In genomic region chr6:166515072-166515810, GRCh38 we compare ENCODE assay signal across 8 cellular contexts.
A peak's percentile ranks its signal among the peaks of the same experiment; 100 is the strongest.
DNase-seq lines count a peak whose midpoint lies in the region; ATAC-seq and TF ChIP-seq lines count a peak whose summit lies in the region.

No MANE protein-coding gene starts in this region.

- H3K36me3 Mint-ChIP-seq in endodermal cell (ENCODE audit: low read depth): peaks cover 44% of the 10 kb centered on the region

- H3F3A ChIP-seq in GM23248 (ENCODE audit: insufficient read depth): no peaks in the 10 kb centered on the region

- DNase-seq in GM23248: peak; percentile 97
- peak; percentile 96 for DNase-seq in RWPE1 (ENCODE audit: low spot score)
- peak; percentile 70 for DNase-seq in endodermal cell
- DNase-seq in stimulated activated CD4-positive, alpha-beta T cell treated with anti-CD3 and anti-CD28 coated beads, Interleukin-1b, Interleukin-23, amount 100 ng/mL, for 4 hours (ENCODE audit: low read depth in 2 of 2): peak; percentile 20 to 27
- DNase-seq in NCI-H510A (lab: John Stamatoyannopoulos, UW): no peak
- DNase-seq in effector CD4-positive, alpha-beta T cell: no peak
- no peak for DNase-seq in D341Med (ENCODE audit: low spot score)

- peaks cover 27% of the 10 kb centered on the region for H3K9me3 Mint-ChIP-seq in endodermal cell

- H3K27me3 ChIP-seq in GM23248 (replicated peaks; ENCODE audit: insufficient read depth) (no peaks in the 10 kb centered on the region), endodermal cell (ENCODE audit: control insufficient read depth, insufficient read depth, low read length, poor library complexity, severe bottlenecking) (no peaks in the 10 kb centered on the region)

- in situ Hi-C loops in GM23248 (cut with MboI): no loop called here

- H3K9ac ChIP-seq in GM23248 (no peak overlapping the region), endodermal cell (ENCODE audit: extremely low read depth, low read length, poor library complexity, severe bottlenecking) (no peak overlapping the region)

- H3K79me2 ChIP-seq in GM23248 (ENCODE audit: insufficient read depth): no peaks in the 10 kb centered on the region

- H3K4me3 ChIP-seq in GM23248 (no peak overlapping the region), endodermal cell (ENCODE audit: low read length) (no peak overlapping the region)

- H3K4me2 ChIP-seq in GM23248 (ENCODE audit: unreplicated experiment): peak overlapping the region; percentile 48

- no peaks in the 10 kb centered on the region for H3K27me3 Mint-ChIP-seq in endodermal cell (ENCODE audit: insufficient read depth)

- H3K4me1 Mint-ChIP-seq in endodermal cell: peaks cover 17% of the 10 kb centered on the region

- no peak overlapping the region for H3K27ac Mint-ChIP-seq in endodermal cell

- no peaks in the 10 kb centered on the region; the same call in 1 of the 2 replicates for H4K20me1 ChIP-seq in GM23248 (ENCODE audit: insufficient read depth)

- CTCF ChIA-PET in RWPE1 (lab: Yijun Ruan, JAX): interaction anchor here (0.6 to 1.4 kb wide), 5 partner anchors 9 to 58 kb away, joined by 3 to 4 read pairs (median 3); no protein-coding TSS in a partner anchor

- no peak for ATAC-seq in HG03196 (IDR thresholded peaks at IDR 0.05; ENCODE audit: unreplicated experiment)

- WGBS in GM23248 (ENCODE audit: low coverage in 1 of 2, low lambda C conversion rate in 2 of 2, missing lambda C conversion rate in 2 of 2), 2 experiments: 39 to 40% methylated on average over 11 of the region's 11 CpGs
- 85 to 88% methylated on average over 8 to 11 of the region's 11 CpGs for WGBS in endodermal cell (ENCODE audit: insufficient coverage in 1 of 2, insufficient read length in 1 of 2), 2 experiments

- POLR2A ChIA-PET in RWPE1 (lab: Yijun Ruan, JAX; ENCODE audit: low non-redundant PET): no interaction called here

- H3K4me1 ChIP-seq in GM23248 (ENCODE audit: insufficient read depth): peaks cover 8% of the 10 kb centered on the region
- H3K4me1 ChIP-seq in endodermal cell (ENCODE audit: control insufficient read depth, insufficient read depth, low read length): no peaks in the 10 kb centered on the region

- TF ChIP-seq CTCF in RWPE1 (conservative IDR thresholded peaks at IDR 0.05; ENCODE audit: low read depth) (peak; percentile 44), endodermal cell (conservative IDR thresholded peaks at IDR 0.05) (peak; percentile 51)

- H3K9me3 ChIP-seq in GM23248 (ENCODE audit: low read depth): no peaks in the 10 kb centered on the region
- peaks cover 28% of the 10 kb centered on the region for H3K9me3 ChIP-seq in endodermal cell (ENCODE audit: control insufficient read depth, low read length)

- no peak overlapping the region for H2AFZ ChIP-seq in GM23248

- H3K36me3 ChIP-seq in GM23248 (ENCODE audit: low read depth): no peaks in the 10 kb centered on the region
- H3K36me3 ChIP-seq in endodermal cell (ENCODE audit: control insufficient read depth, insufficient read depth, low read length): peaks cover 6% of the 10 kb centered on the region

- no peak overlapping the region for H3K4me3 Mint-ChIP-seq in endodermal cell

- H3K9me2 ChIP-seq in GM23248 (ENCODE audit: insufficient read depth): no peaks in the 10 kb centered on the region

- H3K27ac ChIP-seq in GM23248: 0 out of 2 replicates have a peak overlapping the region, but pooled peaks have one; percentile 24
- peak overlapping the region; percentile 42 for H3K27ac ChIP-seq in RWPE1
- no peak overlapping the region for H3K27ac ChIP-seq in endodermal cell (ENCODE audit: low read depth, low read length)

Comparison
In these comparisons a context has a peak if more than half of its experiments do, and no peak if none do; other contexts are left out.
1. DNase-seq: peak in GM23248 (single experiment), RWPE1 (single experiment), endodermal cell (single experiment) and stimulated activated CD4-positive, alpha-beta T cell treated with anti-CD3 and anti-CD28 coated beads, Interleukin-1b, Interleukin-23, amount 100 ng/mL, for 4 hours (2 of 2); none in NCI-H510A (single experiment), effector CD4-positive, alpha-beta T cell (single experiment) and D341Med (single experiment).